Comparison of ENCODE assay signal across 1 cellular context in genomic region chr1:40944326-40944725, GRCh38.
TF ChIP-seq lines count a peak whose summit lies in the region.

No MANE protein-coding gene starts in this region.

TF ChIP-seq in HCT116, 20 proteins besides CTCF, POLR2A, EP300 and RAD21 (continued from another document):
- TF ChIP-seq EZH2 (IDR thresholded peaks at IDR 0.05) (no peak), FOSL1 (IDR thresholded peaks at IDR 0.05; ENCODE audit: low read depth) (no peak)
